ENCODE assay signal across 24 cellular contexts in the genomic region with DNA sequence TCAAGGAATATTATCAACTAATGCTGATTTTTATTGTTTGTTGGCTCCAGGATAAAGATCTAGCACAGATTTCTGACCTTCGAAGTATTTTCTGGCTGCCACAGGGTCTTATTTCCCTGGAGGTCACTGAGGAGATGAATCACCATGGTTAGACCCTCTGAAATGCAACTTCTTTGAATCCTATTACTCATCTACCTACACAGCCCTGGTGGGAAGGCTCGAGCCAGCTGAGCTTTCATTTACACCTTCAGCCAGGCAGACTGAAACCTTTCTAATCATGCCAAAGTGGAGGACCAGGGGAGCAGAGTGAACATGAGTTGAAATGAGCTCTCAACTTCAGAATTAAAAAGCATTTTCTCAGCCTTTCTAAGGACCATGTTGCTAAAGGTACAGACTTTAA.
"Had no signal": no experiment of that assay in that cellular context is flagged by ENCODE, and none has a peak within 500 bp of the region (broad histone marks: within the 10 kb centered on the region; RNA-seq: fewer than 3 reads in every experiment).

No MANE protein-coding gene starts in this region.

- H3K27ac Mint-ChIP-seq: activated B cell treated with CpG ODN at 0.5 μM for 24 hours; activated CD4-positive, alpha-beta memory T cell treated with anti-CD3 and anti-CD28 coated beads for 36 hours; activated CD4-positive, alpha-beta T cell treated with anti-CD3 and anti-CD28 coated beads, Interleukin-2, amount 10 ng/mL, durations not matched to agents 24 days and 14 days; activated T-cell treated with anti-CD3 and anti-CD28 coated beads, Interleukin-2, amount 50 U/mL, for 72 hours; T-helper 1 cell treated with Interleukin-12 subunit alpha and Interleukin-12 subunit beta and Interleukin-4 antibody, amounts not matched to agents 30 μg/mL and 1 μg/mL, for 36 hours had no signal

- H3K9me3 Mint-ChIP-seq: activated B cell treated with CpG ODN at 0.5 μM for 24 hours; activated CD4-positive, alpha-beta memory T cell treated with anti-CD3 and anti-CD28 coated beads for 36 hours; activated T-cell treated with anti-CD3 and anti-CD28 coated beads, Interleukin-2, amount 50 U/mL, for 72 hours had no signal

- H3K4me3 Mint-ChIP-seq: activated B cell treated with CpG ODN at 0.5 μM for 24 hours; activated CD4-positive, alpha-beta memory T cell treated with anti-CD3 and anti-CD28 coated beads for 36 hours; activated CD4-positive, alpha-beta T cell treated with anti-CD3 and anti-CD28 coated beads, Interleukin-2, amount 10 ng/mL, durations not matched to agents 24 days and 14 days; activated T-cell treated with anti-CD3 and anti-CD28 coated beads, Interleukin-2, amount 50 U/mL, for 72 hours; T-helper 1 cell treated with Interleukin-12 subunit alpha and Interleukin-12 subunit beta and Interleukin-4 antibody, amounts not matched to agents 30 μg/mL and 1 μg/mL, for 36 hours had no signal

- H3K4me3 ChIP-seq: ascending aorta, cardiac muscle cell, SJSA1 had no signal

- DNase-seq: activated B cell treated with CpG ODN at 0.5 μM for 24 hours; activated CD4-positive, alpha-beta memory T cell treated with anti-CD3 and anti-CD28 coated beads for 36 hours; activated CD4-positive, alpha-beta T cell treated with anti-CD3 and anti-CD28 coated beads for 1 hour; activated CD4-positive, alpha-beta T cell treated with anti-CD3 and anti-CD28 coated beads, Interleukin-2, amount 10 ng/mL, durations not matched to agents 24 days and 14 days; activated CD8-positive, alpha-beta memory T cell treated with anti-CD3 and anti-CD28 coated beads, Interleukin-2, amount 50 U/mL, for 4 hours; activated naive CD4-positive, alpha-beta T cell treated with anti-CD3 and anti-CD28 coated beads, Interleukin-2, amount 50 U/mL, for 16 hours; activated T-cell treated with anti-CD3 and anti-CD28 coated beads, Interleukin-2, amount 50 U/mL, for 72 hours; amniotic stem cell; brain microvascular endothelial cell; KG1; NCI-H1092 treated with DMSO at 0.1 percent for 48 hours; NCI-H1417 treated with DMSO at 0.1 percent for 48 hours; NCI-H1694; NCI-H2029; NCI-H510A treated with DMSO at 0.1 percent for 48 hours; PC-3; SHP77; T-helper 9 cell had no signal

- H3K27ac ChIP-seq: ascending aorta, brain microvascular endothelial cell, cardiac muscle cell, SJSA1 had no signal

- ATAC-seq: PC-3, SK-N-SH treated with all-trans-retinoic acid at 6 μM for 48 hours had no signal

- H3K27me3 ChIP-seq: ascending aorta, brain microvascular endothelial cell, cardiac muscle cell, SJSA1 had no signal

- FAIRE-seq: RCC 7860 had no signal

- H3K9me3 ChIP-seq: ascending aorta, SJSA1 had no signal

- H3K36me3 ChIP-seq: ascending aorta, brain microvascular endothelial cell, cardiac muscle cell, SJSA1 had no signal

- H3K36me3 Mint-ChIP-seq: activated CD4-positive, alpha-beta memory T cell treated with anti-CD3 and anti-CD28 coated beads for 36 hours had no signal
